In genomic region chr13:41344358-41344757, GRCh38 we compare ENCODE assay signal across 19 cellular contexts. TPM values are rescaled to one million over a fixed set of nuclear protein-coding genes. Genes with fewer than 3 reads are reported as not detected.
A peak's percentile ranks its signal among the peaks of the same experiment; 100 is the strongest.
DNase-seq lines count a peak whose midpoint lies in the region; ATAC-seq and TF ChIP-seq lines count a peak whose summit lies in the region.
"Had no signal": no experiment of that assay in that cellular context is flagged by ENCODE, and none has a peak within 500 bp of the region (broad histone marks: within the 10 kb centered on the region; RNA-seq: fewer than 3 reads in every experiment).

No MANE protein-coding gene starts in this region.

- H3K79me2 ChIP-seq in GM23338 (replicated peaks; ENCODE audit: insufficient read depth) = peaks cover 79% of the 10 kb centered on the region

- 95% methylated on average over 3 of the region's 4 CpGs for WGBS in endodermal cell (ENCODE audit: insufficient coverage in 1 of 2, insufficient read length in 1 of 2), 2 experiments

- H3K27me3 ChIP-seq in GM23338 (ENCODE audit: insufficient read depth) (no peaks in the 10 kb centered on the region), endodermal cell (ENCODE audit: control insufficient read depth, insufficient read depth, low read length, poor library complexity, severe bottlenecking) (no peaks in the 10 kb centered on the region)
- H3K27me3 ChIP-seq: BLaER1 treated with 17β-estradiol and CSF1 and Interleukin-3, amounts not matched to agents 10 nM and 100 nM had no signal

- H3K36me3 Mint-ChIP-seq in activated naive CD4-positive, alpha-beta T cell treated with anti-CD3 and anti-CD28 coated beads, Interleukin-2, amount 10 ng/mL, durations not matched to agents 7 days and 5 days = peaks cover 69% of the 10 kb centered on the region
- peaks cover 81% of the 10 kb centered on the region for H3K36me3 Mint-ChIP-seq in GM23338 (ENCODE audit: low read depth)
- H3K36me3 Mint-ChIP-seq in endodermal cell (ENCODE audit: low read depth) = peaks cover 77% of the 10 kb centered on the region

- H3K36me3 ChIP-seq in GM23338 (ENCODE audit: insufficient read depth) (peaks cover 4% of the 10 kb centered on the region), endodermal cell (ENCODE audit: control insufficient read depth, insufficient read depth, low read length) (peaks cover 54% of the 10 kb centered on the region)

- peaks cover 10% of the 10 kb centered on the region; the same call in 1 of the 2 replicates for H3K4me1 ChIP-seq in GM23338 (ENCODE audit: insufficient read depth)
- no peaks in the 10 kb centered on the region for H3K4me1 ChIP-seq in endodermal cell (ENCODE audit: control insufficient read depth, insufficient read depth, low read length)

- no peak overlapping the region for H2AFZ ChIP-seq in GM23338

- H3K27ac ChIP-seq in GM23338 (ENCODE audit: low read depth) = peak overlapping the region; percentile 51; the same call in 1 of the 2 replicates
- no peak overlapping the region for H3K27ac ChIP-seq in endodermal cell (ENCODE audit: low read depth, low read length)
- H3K27ac ChIP-seq: BLaER1 treated with 17β-estradiol and CSF1 and Interleukin-3, amounts not matched to agents 10 nM and 100 nM had no signal

- no peaks in the 10 kb centered on the region for H3K27me3 Mint-ChIP-seq in activated naive CD4-positive, alpha-beta T cell treated with anti-CD3 and anti-CD28 coated beads, Interleukin-2, amount 10 ng/mL, durations not matched to agents 7 days and 5 days
- H3K27me3 Mint-ChIP-seq in GM23338 (ENCODE audit: insufficient read depth, low read depth, poor library complexity) (peaks cover 2% of the 10 kb centered on the region), endodermal cell (ENCODE audit: insufficient read depth) (no peaks in the 10 kb centered on the region)

- CTCF ChIA-PET in activated naive CD4-positive, alpha-beta T cell treated with anti-CD3 and anti-CD28 coated beads, Interleukin-2, amount 10 ng/mL, durations not matched to agents 7 days and 5 days (lab: Charles Lee) = no interaction called here

- no peak overlapping the region for H3K4me3 ChIP-seq in GM23338
- no peak overlapping the region for H3K4me3 ChIP-seq in endodermal cell (ENCODE audit: low read length)
- H3K4me3 ChIP-seq: BLaER1 treated with 17β-estradiol and CSF1 and Interleukin-3, amounts not matched to agents 10 nM and 100 nM had no signal

- no peak overlapping the region for H3K4me3 Mint-ChIP-seq in activated naive CD4-positive, alpha-beta T cell treated with anti-CD3 and anti-CD28 coated beads, Interleukin-2, amount 10 ng/mL, durations not matched to agents 7 days and 5 days
- H3K4me3 Mint-ChIP-seq in GM23338 (no peak overlapping the region), endodermal cell (no peak overlapping the region)

- H4K20me1 ChIP-seq in GM23338 (replicated peaks; ENCODE audit: insufficient read depth) = peaks cover 13% of the 10 kb centered on the region
- H4K20me1 ChIP-seq: BLaER1 treated with 17β-estradiol and CSF1 and Interleukin-3, amounts not matched to agents 10 nM and 100 nM had no signal

- peaks cover 34% of the 10 kb centered on the region for H3K4me1 Mint-ChIP-seq in activated naive CD4-positive, alpha-beta T cell treated with anti-CD3 and anti-CD28 coated beads, Interleukin-2, amount 10 ng/mL, durations not matched to agents 7 days and 5 days
- H3K4me1 Mint-ChIP-seq in GM23338 (peaks cover 13% of the 10 kb centered on the region; the same call in 2 of the 3 replicates), endodermal cell (no peaks in the 10 kb centered on the region)

- ATAC-seq in GM23338 (peak; percentile 51; the same call in 2 of the 3 replicates), omental fat pad (ENCODE audit: low FRiP score) (peak; percentile 21), HG03469 (IDR thresholded peaks at IDR 0.05; ENCODE audit: unreplicated experiment) (no peak), HG03159 (IDR thresholded peaks at IDR 0.05; ENCODE audit: unreplicated experiment) (no peak)

- no peak overlapping the region for H3K9ac ChIP-seq in endodermal cell (ENCODE audit: extremely low read depth, low read length, poor library complexity, severe bottlenecking)
- H3K9ac ChIP-seq: BLaER1 treated with 17β-estradiol and CSF1 and Interleukin-3, amounts not matched to agents 10 nM and 100 nM had no signal

- peak overlapping the region; percentile 49 for H3K27ac Mint-ChIP-seq in activated naive CD4-positive, alpha-beta T cell treated with anti-CD3 and anti-CD28 coated beads, Interleukin-2, amount 10 ng/mL, durations not matched to agents 7 days and 5 days
- no peak overlapping the region for H3K27ac Mint-ChIP-seq in GM23338
- H3K27ac Mint-ChIP-seq in endodermal cell = peak overlapping the region; percentile 62

- H3K9me2 ChIP-seq in GM23338 (ENCODE audit: insufficient read depth) = no peaks in the 10 kb centered on the region

- H3F3A ChIP-seq in GM23338 (replicated peaks; ENCODE audit: low read depth) = no peaks in the 10 kb centered on the region

- TF ChIP-seq CTCF in GM23338 (conservative IDR thresholded peaks at IDR 0.05; ENCODE audit: low read depth in 2 of 2) (no peak), endodermal cell (conservative IDR thresholded peaks at IDR 0.05) (no peak), omental fat pad (IDR thresholded peaks at IDR 0.05) (no peak)

- H3K9me3 Mint-ChIP-seq in activated naive CD4-positive, alpha-beta T cell treated with anti-CD3 and anti-CD28 coated beads, Interleukin-2, amount 10 ng/mL, durations not matched to agents 7 days and 5 days = no peaks in the 10 kb centered on the region
- H3K9me3 Mint-ChIP-seq in GM23338 (no peaks in the 10 kb centered on the region), endodermal cell (no peaks in the 10 kb centered on the region)

- no peak for DNase-seq in activated naive CD4-positive, alpha-beta T cell treated with anti-CD3 and anti-CD28 coated beads, Interleukin-2, amount 10 ng/mL, durations not matched to agents 7 days and 5 days
- DNase-seq in activated naive CD4-positive, alpha-beta T cell (lab: John Stamatoyannopoulos, UW) = no peak
- DNase-seq in GM23338 (ENCODE audit: low spot score) (peak; percentile 11), endodermal cell (no peak), omental fat pad (ENCODE audit: low spot score) (no peak), AG08395 (ENCODE audit: low spot score) (no peak)
- DNase-seq: DMS53, HCEC 1CT, KBM-7, MV-4-11, NCI-H1417 treated with DMSO at 0.1 percent for 48 hours, NCI-H1930, NCI-H2171, NCI-H446, NCI-H69, SHP77 treated with DMSO at 0.1 percent for 48 hours had no signal

- H3K9me3 ChIP-seq in endodermal cell (ENCODE audit: control insufficient read depth, low read length) = no peaks in the 10 kb centered on the region

- H3K4me2 ChIP-seq in GM23338 = no peak overlapping the region
- H3K4me2 ChIP-seq: BLaER1 treated with 17β-estradiol and CSF1 and Interleukin-3, amounts not matched to agents 10 nM and 100 nM had no signal

TF ChIP-seq in GM23338, 12 proteins besides CTCF, POLR2A, EP300 and RAD21 (continues in another document):
- TF ChIP-seq ZNF114 (CRISPR knock-in tag; IDR thresholded peaks at IDR 0.05) (no peak), EZH2 (IDR thresholded peaks at IDR 0.05; ENCODE audit: low read depth, unreplicated experiment) (no peak), STAT1 (IDR thresholded peaks at IDR 0.05; ENCODE audit: unreplicated experiment) (no peak), JUNB (IDR thresholded peaks at IDR 0.05; ENCODE audit: unreplicated experiment) (no peak), EZH2phosphoT487 (IDR thresholded peaks at IDR 0.05; ENCODE audit: unreplicated experiment) (no peak), ZNF331 (CRISPR knock-in tag; IDR thresholded peaks at IDR 0.05; ENCODE audit: low read depth) (no peak), NANOG (IDR thresholded peaks at IDR 0.05; ENCODE audit: borderline replicate concordance) (no peak), ETS1 (IDR thresholded peaks at IDR 0.05) (no peak), CREB1 (CRISPR knock-in tag; IDR thresholded peaks at IDR 0.05; ENCODE audit: low read depth) (no peak), POLR2AphosphoS5 (IDR thresholded peaks at IDR 0.05; ENCODE audit: low read depth) (no peak)

RNA-seq across cellular contexts. Expression of gene NAA16, which starts 33.3 kb away (rescaled TPM):
- 30.9 and 42.3 TPM in 2 replicates for total RNA-seq in GM23338 (2014; rRNA removed; shearing (Covaris generic))
- 43.7 and 51.7 TPM in 2 replicates for polyA plus RNA-seq in GM23338 (2016; fragmentation: Nextera tagmentation; extraction: Ambion mirVana)
- total RNA-seq in endodermal cell (10 to 100 TPM; 29.3 to 30.9 TPM), omental fat pad (10 to 100 TPM in 3 of 4 donors, 1 to 10 TPM in 1; 8.9 to 20.7 (median 14.2) TPM)
- 31.6 TPM for polyA plus RNA-seq in endodermal cell (2013, experiment 1 of 2)
- 30.3 TPM for polyA plus RNA-seq in endodermal cell (2013, experiment 2 of 2)

Comparison
In these comparisons a context has a peak if more than half of its experiments do, and no peak if none do; other contexts are left out.
1. ATAC-seq: peak in GM23338 (single experiment) and omental fat pad (single experiment); none in HG03469 (single experiment) and HG03159 (single experiment).